Comparison of ENCODE assay signal across 8 cellular contexts in the genomic region with DNA sequence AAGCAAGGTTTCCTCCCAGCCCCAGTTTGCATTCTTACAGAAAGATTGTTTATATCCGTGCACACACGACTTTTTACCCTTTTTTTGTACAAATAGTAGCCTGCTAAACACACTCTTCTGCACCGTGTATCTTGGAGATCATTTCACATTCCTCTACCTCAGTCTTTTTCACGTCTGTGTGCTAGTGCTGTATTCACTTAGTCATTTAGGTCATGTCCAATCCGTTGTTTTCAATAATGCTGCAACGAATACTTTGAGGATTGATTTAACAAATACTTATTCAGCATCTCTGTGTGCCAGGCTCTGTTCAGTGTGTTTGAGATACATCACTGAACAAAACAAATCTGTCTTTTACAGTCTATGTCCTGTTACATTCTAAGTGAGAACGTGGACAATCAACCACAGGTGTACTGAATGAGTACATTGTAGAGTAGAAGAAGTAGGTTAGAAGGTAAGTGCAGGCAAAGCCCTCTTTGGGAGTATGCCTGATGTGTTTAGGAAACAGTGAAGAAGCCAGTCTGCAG. TPM values are rescaled to one million over a fixed set of nuclear protein-coding genes. Genes with fewer than 3 reads are reported as not detected.
DNase-seq lines count a peak whose midpoint lies in the region; ATAC-seq and FAIRE-seq lines count a peak whose summit lies in the region.
"Had no signal": no experiment of that assay in that cellular context is flagged by ENCODE, and none has a peak within 500 bp of the region (broad histone marks: within the 10 kb centered on the region; RNA-seq: fewer than 3 reads in every experiment).

No MANE protein-coding gene starts in this region.

- no peaks in the 10 kb centered on the region for H3K9me3 Mint-ChIP-seq in activated naive CD8-positive, alpha-beta T cell (ENCODE audit: low read depth)

- DNase-seq in inferior parietal cortex (ENCODE audit: extremely low spot score) (peak; percentile 53), superior temporal gyrus (ENCODE audit: extremely low spot score) (peak; percentile 64), frontal cortex (ENCODE audit: low spot score in 2 of 2) (no peak)
- DNase-seq: Kasumi-1 had no signal

- no peaks in the 10 kb centered on the region for H3K27me3 ChIP-seq in HUES64 (ENCODE audit: insufficient read depth, low read length)

- H3K27ac Mint-ChIP-seq in activated naive CD8-positive, alpha-beta T cell, result peak overlapping the region; percentile 84

- 40% methylated on average over 7 of the region's 7 CpGs for WGBS in HUES64

- H3K4me3 Mint-ChIP-seq in activated naive CD8-positive, alpha-beta T cell, result peak overlapping the region; percentile 91

- no peak overlapping the region for H3K27ac ChIP-seq in HUES64 (ENCODE audit: low read depth, low read length)

- H3K4me1 Mint-ChIP-seq in activated naive CD8-positive, alpha-beta T cell (ENCODE audit: low read depth), result peaks cover 50% of the 10 kb centered on the region

- H3K36me3 ChIP-seq in HUES64 (ENCODE audit: insufficient read depth, low read length), result no peaks in the 10 kb centered on the region

- ATAC-seq in HG02763 (IDR thresholded peaks at IDR 0.05; ENCODE audit: unreplicated experiment), result no peak
- no peak for ATAC-seq in GM19463 (IDR thresholded peaks at IDR 0.05; ENCODE audit: unreplicated experiment)

- H3K9ac ChIP-seq in HUES64 (ENCODE audit: low read depth, low read length), result peak overlapping the region; percentile 73; the same call in 1 of the 2 replicates

- H3K9me3 ChIP-seq in HUES64 (ENCODE audit: insufficient read depth, low read depth, low read length), result no peaks in the 10 kb centered on the region

- peak overlapping the region; percentile 80 for H3K4me3 ChIP-seq in HUES64 (ENCODE audit: low read length)

- H3K36me3 Mint-ChIP-seq in activated naive CD8-positive, alpha-beta T cell, result no peaks in the 10 kb centered on the region

- H3K4me1 ChIP-seq in HUES64 (ENCODE audit: insufficient read depth, low read length), result peaks cover 10% of the 10 kb centered on the region; the same call in 1 of the 2 replicates

- H3K27me3 Mint-ChIP-seq in activated naive CD8-positive, alpha-beta T cell, result no peaks in the 10 kb centered on the region

- no peak for FAIRE-seq in frontal cortex (lab: Jason Lieb, UNC)

RNA-seq across cellular contexts. Expression of a gene that starts 0.9 kb away (rescaled TPM):
- 7.2 TPM for polyA plus RNA-seq in HUES64 (2013, experiment 1 of 2)
- polyA plus RNA-seq in HUES64 (2013, experiment 2 of 2), result 8.3 TPM
- total RNA-seq in frontal cortex, result 0.82 TPM

RNA-seq across cellular contexts. Expression of a gene that starts 9.8 kb away (rescaled TPM):
- 4.5 TPM for polyA plus RNA-seq in HUES64 (2013, experiment 1 of 2)
- polyA plus RNA-seq in HUES64 (2013, experiment 2 of 2), result 5.5 TPM
- 2.4 TPM for total RNA-seq in frontal cortex

RNA-seq across cellular contexts. Expression of a gene that starts 54.5 kb away (rescaled TPM):
- polyA plus RNA-seq in HUES64 (2013, experiment 1 of 2), result 5.9 TPM
- polyA plus RNA-seq in HUES64 (2013, experiment 2 of 2), result 7.7 TPM
- total RNA-seq in frontal cortex, result 31.4 TPM

Comparison
In these comparisons a context has a peak if more than half of its experiments do, and no peak if none do; other contexts are left out.
1. DNase-seq: peak in inferior parietal cortex (single experiment) and superior temporal gyrus (single experiment); none in frontal cortex (0 of 2).